Comparison of ENCODE assay signal across 9 cellular contexts in genomic region chr4:48194986-48195773, GRCh38.
DNase-seq lines count a peak whose midpoint lies in the region; ATAC-seq, FAIRE-seq and TF ChIP-seq lines count a peak whose summit lies in the region.
"Had no signal": no experiment of that assay in that cellular context is flagged by ENCODE, and none has a peak within 500 bp of the region (broad histone marks: within the 10 kb centered on the region; RNA-seq: fewer than 3 reads in every experiment).

No MANE protein-coding gene starts in this region.

- TF ChIP-seq CTCF in HFF-Myc (IDR thresholded peaks at IDR 0.05; ENCODE audit: low read depth, low read length, missing control alignments) (no peak), endothelial cell (IDR thresholded peaks at IDR 0.05; ENCODE audit: unreplicated experiment) (no peak), D721Med (IDR thresholded peaks at IDR 0.05; ENCODE audit: insufficient read depth, missing control alignments) (no peak)

- H3K27me3 Mint-ChIP-seq in endothelial cell (ENCODE audit: unreplicated experiment) = peaks cover 4% of the 10 kb centered on the region
- H3K27me3 Mint-ChIP-seq: activated naive CD8-positive, alpha-beta T cell had no signal

- H3K4me3 ChIP-seq in HFF-Myc (replicated peaks; ENCODE audit: low read depth, low read length) = no peak overlapping the region

- no peaks in the 10 kb centered on the region for H3K36me3 Mint-ChIP-seq in endothelial cell (ENCODE audit: low read depth, unreplicated experiment)

- DNase-seq in A172 (ENCODE audit: low spot score) = peak; percentile 18
- peak; percentile 58 for DNase-seq in HFF-Myc (ENCODE audit: extremely low read depth, low read depth)
- peak; percentile 74 to 77 for DNase-seq in NOMO-1 (lab: John Stamatoyannopoulos, UW; ENCODE audit: unreplicated experiment in 2 of 2)
- DNase-seq in endothelial cell (ENCODE audit: low spot score) = no peak
- no peak for DNase-seq in D721Med (ENCODE audit: insufficient read length, low spot score)

- peak overlapping the region; percentile 59 for H3K27ac Mint-ChIP-seq in endothelial cell (ENCODE audit: unreplicated experiment)
- H3K27ac Mint-ChIP-seq: activated naive CD8-positive, alpha-beta T cell had no signal

- H3K4me1 Mint-ChIP-seq in endothelial cell (ENCODE audit: unreplicated experiment) = peaks cover 24% of the 10 kb centered on the region

- H3K4me3 Mint-ChIP-seq in endothelial cell (ENCODE audit: unreplicated experiment) = no peak overlapping the region
- H3K4me3 Mint-ChIP-seq: activated naive CD8-positive, alpha-beta T cell had no signal

- no peak for FAIRE-seq in D721Med (lab: Jason Lieb, UNC)

- no peaks in the 10 kb centered on the region for H3K9me3 Mint-ChIP-seq in endothelial cell (ENCODE audit: unreplicated experiment)

- ATAC-seq in HG03159 (IDR thresholded peaks at IDR 0.05; ENCODE audit: unreplicated experiment) (no peak), GM21619 (IDR thresholded peaks at IDR 0.05; ENCODE audit: unreplicated experiment) (no peak), GM19463 (IDR thresholded peaks at IDR 0.05; ENCODE audit: unreplicated experiment) (no peak)

Comparison
In these comparisons a context has a peak if more than half of its experiments do, and no peak if none do; other contexts are left out.
1. DNase-seq: peak in A172 (single experiment), HFF-Myc (single experiment) and NOMO-1 (2 of 2); none in endothelial cell (single experiment) and D721Med (single experiment).